In the genomic region with DNA sequence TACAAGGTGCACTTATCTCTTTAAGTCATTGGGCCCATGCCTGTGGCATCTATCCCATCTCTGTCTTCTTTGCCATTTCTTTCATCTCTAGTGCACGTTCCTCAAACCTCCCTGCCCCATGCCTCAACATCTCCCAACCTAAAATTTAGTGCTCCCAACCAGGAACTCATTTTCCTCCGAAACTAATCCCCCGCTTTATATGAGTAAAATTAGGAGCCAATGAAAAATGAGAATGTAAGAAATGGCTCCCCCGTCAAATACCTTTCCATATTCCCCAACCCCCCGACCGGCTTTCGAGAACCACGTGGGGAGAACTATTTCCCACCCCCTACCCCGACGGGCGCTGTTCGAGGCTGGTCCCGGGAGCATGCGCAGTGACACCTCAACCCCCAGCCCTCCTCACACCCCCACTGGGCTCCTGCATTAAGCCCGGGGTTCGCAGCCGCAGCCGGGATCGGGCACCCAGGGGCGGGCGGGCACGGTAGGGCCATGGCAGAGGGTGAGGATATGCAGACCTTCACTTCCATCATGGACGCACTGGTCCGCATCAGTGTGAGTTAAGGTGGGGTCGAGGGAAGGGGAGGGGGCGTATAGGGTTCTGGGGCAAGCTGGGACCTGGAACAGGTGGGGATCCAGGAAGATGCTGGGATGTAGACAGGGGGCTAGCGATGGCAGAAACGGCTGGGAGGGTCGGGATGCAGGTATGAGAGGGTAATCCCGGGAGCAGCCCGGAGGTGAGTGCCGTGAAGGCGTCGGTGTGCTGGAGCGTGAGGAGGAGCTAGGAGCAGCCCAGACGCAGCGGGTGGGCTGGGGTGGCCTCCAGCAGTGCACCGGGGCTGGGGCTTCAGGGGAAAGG, we compare ENCODE assay signal across 8 cellular contexts. TPM values are rescaled to one million over a fixed set of nuclear protein-coding genes. Genes with fewer than 3 reads are reported as not detected.
DNase-seq lines count a peak whose midpoint lies in the region; ATAC-seq, FAIRE-seq and TF ChIP-seq lines count a peak whose summit lies in the region.

A gene with protein sequence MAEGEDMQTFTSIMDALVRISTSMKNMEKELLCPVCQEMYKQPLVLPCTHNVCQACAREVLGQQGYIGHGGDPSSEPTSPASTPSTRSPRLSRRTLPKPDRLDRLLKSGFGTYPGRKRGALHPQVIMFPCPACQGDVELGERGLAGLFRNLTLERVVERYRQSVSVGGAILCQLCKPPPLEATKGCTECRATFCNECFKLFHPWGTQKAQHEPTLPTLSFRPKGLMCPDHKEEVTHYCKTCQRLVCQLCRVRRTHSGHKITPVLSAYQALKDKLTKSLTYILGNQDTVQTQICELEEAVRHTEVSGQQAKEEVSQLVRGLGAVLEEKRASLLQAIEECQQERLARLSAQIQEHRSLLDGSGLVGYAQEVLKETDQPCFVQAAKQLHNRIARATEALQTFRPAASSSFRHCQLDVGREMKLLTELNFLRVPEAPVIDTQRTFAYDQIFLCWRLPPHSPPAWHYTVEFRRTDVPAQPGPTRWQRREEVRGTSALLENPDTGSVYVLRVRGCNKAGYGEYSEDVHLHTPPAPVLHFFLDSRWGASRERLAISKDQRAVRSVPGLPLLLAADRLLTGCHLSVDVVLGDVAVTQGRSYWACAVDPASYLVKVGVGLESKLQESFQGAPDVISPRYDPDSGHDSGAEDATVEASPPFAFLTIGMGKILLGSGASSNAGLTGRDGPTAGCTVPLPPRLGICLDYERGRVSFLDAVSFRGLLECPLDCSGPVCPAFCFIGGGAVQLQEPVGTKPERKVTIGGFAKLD (plus strand): TSS at position 372 of the 856 bp plus-strand sequence. CDS start 118 bp downstream, at position 490.

- no peak for TF ChIP-seq EP300 in A549 (IDR thresholded peaks at IDR 0.05)

- no peaks in the 10 kb centered on the region for H3K36me3 ChIP-seq in mucosa of descending colon (ENCODE audit: low read depth)

- no peak for TF ChIP-seq RAD21 in A549 (conservative IDR thresholded peaks at IDR 0.05 in 1 of 2, IDR thresholded peaks at IDR 0.05 in 1 of 2)

- H3K27ac ChIP-seq in A549, result peak within 1 kb of the TSS; percentile 93 to 99

- CTCF ChIA-PET in A549 (lab: Yijun Ruan, JAX), result interaction anchor here (0.7 to 15.2 kb wide), 32 partner anchors 8 to 213 kb away, joined by 3 to 384 read pairs (median 6); a partner anchor contains a TSS

- H3K9me3 Mint-ChIP-seq in endothelial cell (ENCODE audit: unreplicated experiment), result no peaks in the 10 kb centered on the region

- 21% methylated on average over 23 of the region's 38 CpGs for WGBS in A549 (ENCODE audit: missing lambda C conversion rate)

- H3K27ac Mint-ChIP-seq in endothelial cell (ENCODE audit: unreplicated experiment), result peak within 1 kb of the TSS; percentile 90

- intact Hi-C loops in mucosa of descending colon (cut with DNase I, micrococcal nuclease), result loop anchor here in 1 of 2 donors (10.0 kb wide), 1 partner anchor 51 kb away; no protein-coding TSS in a partner anchor

- peak; percentile 27; the same call in 2 of the 3 replicates for TF ChIP-seq CTCF in A549 (IDR thresholded peaks at IDR 0.05)
- peak; percentile 28 for TF ChIP-seq CTCF in endothelial cell (IDR thresholded peaks at IDR 0.05; ENCODE audit: unreplicated experiment)
- TF ChIP-seq CTCF in mucosa of descending colon (IDR thresholded peaks at IDR 0.05), result peak; percentile 5

- no peaks in the 10 kb centered on the region for H3K9me3 ChIP-seq in A549
- H3K9me3 ChIP-seq in mucosa of descending colon, result no peaks in the 10 kb centered on the region

- FAIRE-seq in A549 (lab: Jason Lieb, UNC), result no peak

- peak; percentile 65 to 80 for DNase-seq in A549 (ENCODE audit: low read depth in 1 of 2, low spot score in 1 of 2)
- peak; percentile 89 to 92 for DNase-seq in NCI-H446 (lab: John Stamatoyannopoulos, UW)
- peak; percentile 48 for DNase-seq in activated T-cell treated with anti-CD3 and anti-CD28 coated beads for 1 hour (ENCODE audit: low read depth)
- DNase-seq in endothelial cell (ENCODE audit: low spot score), result no peak
- peak in 2 of 3 donors; percentile 61 to 76 for DNase-seq in mucosa of descending colon
- DNase-seq in stimulated activated naive CD4-positive, alpha-beta T cell treated with Interleukin-2 at 50 U/mL for 16 hours (lab: John Stamatoyannopoulos, UW), result peak; percentile 73

- peaks cover 30% of the 10 kb centered on the region for H3K4me1 Mint-ChIP-seq in endothelial cell (ENCODE audit: unreplicated experiment)

- ATAC-seq in A549 (peak; percentile 22 to 43), GM21619 (IDR thresholded peaks at IDR 0.05; ENCODE audit: unreplicated experiment) (peak; percentile 9), mucosa of descending colon (no peak), GM18907 (IDR thresholded peaks at IDR 0.05; ENCODE audit: unreplicated experiment) (no peak)

- peaks cover 36% of the 10 kb centered on the region for H3K36me3 Mint-ChIP-seq in endothelial cell (ENCODE audit: low read depth, unreplicated experiment)

- H3K4me3 Mint-ChIP-seq in endothelial cell (ENCODE audit: unreplicated experiment), result peak within 1 kb of the TSS; percentile 97

- peaks cover 8% of the 10 kb centered on the region for H3K27me3 Mint-ChIP-seq in endothelial cell (ENCODE audit: unreplicated experiment)

- H3K4me3 ChIP-seq in A549 (peak within 1 kb of the TSS; percentile 80), mucosa of descending colon (peak within 1 kb of the TSS; percentile 61)

- peak within 1 kb of the TSS; percentile 95 for H3K4me2 ChIP-seq in A549

- peak; percentile 21; the same call in 1 of the 2 replicates for TF ChIP-seq POLR2A in A549 (IDR thresholded peaks at IDR 0.05; ENCODE audit: low read length)

- POLR2A ChIA-PET in A549 (lab: Yijun Ruan, JAX), result interaction anchor here (0.8 to 4.4 kb wide), 8 partner anchors 20 to 110 kb away, joined by 3 to 54 read pairs (median 4); a partner anchor contains a TSS

- H3K4me1 ChIP-seq in A549, result peaks cover 21% of the 10 kb centered on the region
- peaks cover 24% of the 10 kb centered on the region for H3K4me1 ChIP-seq in mucosa of descending colon (ENCODE audit: low read depth)

TF ChIP-seq in A549, 52 proteins besides CTCF, POLR2A, EP300 and RAD21 (continues in another document):
- TF ChIP-seq JUN (IDR thresholded peaks at IDR 0.05) (0 out of 5 replicates have a peak, but pooled peaks of 1 of the 2 experiments have one; percentile 17), HOXB13 (CRISPR knock-in tag; IDR thresholded peaks at IDR 0.05; ENCODE audit: low read depth) (peak; percentile 50; the same call in 1 of the 2 replicates), CBX2 (IDR thresholded peaks at IDR 0.05; ENCODE audit: borderline replicate concordance, low read depth) (no peak), HEYL (CRISPR knock-in tag; IDR thresholded peaks at IDR 0.05) (no peak), FOXS1 (CRISPR knock-in tag; IDR thresholded peaks at IDR 0.05) (0 out of 2 replicates have a peak, but pooled peaks have one; percentile 7)
- TF ChIP-seq, protein P1, sequence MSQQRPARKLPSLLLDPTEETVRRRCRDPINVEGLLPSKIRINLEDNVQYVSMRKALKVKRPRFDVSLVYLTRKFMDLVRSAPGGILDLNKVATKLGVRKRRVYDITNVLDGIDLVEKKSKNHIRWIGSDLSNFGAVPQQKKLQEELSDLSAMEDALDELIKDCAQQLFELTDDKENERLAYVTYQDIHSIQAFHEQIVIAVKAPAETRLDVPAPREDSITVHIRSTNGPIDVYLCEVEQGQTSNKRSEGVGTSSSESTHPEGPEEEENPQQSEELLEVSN (IDR thresholded peaks at IDR 0.05; ENCODE audit: borderline replicate concordance, low read depth), result peak; percentile 94
- TF ChIP-seq, protein P2, sequence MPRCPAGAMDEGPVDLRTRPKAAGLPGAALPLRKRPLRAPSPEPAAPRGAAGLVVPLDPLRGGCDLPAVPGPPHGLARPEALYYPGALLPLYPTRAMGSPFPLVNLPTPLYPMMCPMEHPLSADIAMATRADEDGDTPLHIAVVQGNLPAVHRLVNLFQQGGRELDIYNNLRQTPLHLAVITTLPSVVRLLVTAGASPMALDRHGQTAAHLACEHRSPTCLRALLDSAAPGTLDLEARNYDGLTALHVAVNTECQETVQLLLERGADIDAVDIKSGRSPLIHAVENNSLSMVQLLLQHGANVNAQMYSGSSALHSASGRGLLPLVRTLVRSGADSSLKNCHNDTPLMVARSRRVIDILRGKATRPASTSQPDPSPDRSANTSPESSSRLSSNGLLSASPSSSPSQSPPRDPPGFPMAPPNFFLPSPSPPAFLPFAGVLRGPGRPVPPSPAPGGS (IDR thresholded peaks at IDR 0.05), result no peak
- TF ChIP-seq, protein P3, sequence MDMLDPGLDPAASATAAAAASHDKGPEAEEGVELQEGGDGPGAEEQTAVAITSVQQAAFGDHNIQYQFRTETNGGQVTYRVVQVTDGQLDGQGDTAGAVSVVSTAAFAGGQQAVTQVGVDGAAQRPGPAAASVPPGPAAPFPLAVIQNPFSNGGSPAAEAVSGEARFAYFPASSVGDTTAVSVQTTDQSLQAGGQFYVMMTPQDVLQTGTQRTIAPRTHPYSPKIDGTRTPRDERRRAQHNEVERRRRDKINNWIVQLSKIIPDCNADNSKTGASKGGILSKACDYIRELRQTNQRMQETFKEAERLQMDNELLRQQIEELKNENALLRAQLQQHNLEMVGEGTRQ (IDR thresholded peaks at IDR 0.05), result peak; percentile 37; the same call in 1 of the 2 replicates
- TF ChIP-seq, protein P4, sequence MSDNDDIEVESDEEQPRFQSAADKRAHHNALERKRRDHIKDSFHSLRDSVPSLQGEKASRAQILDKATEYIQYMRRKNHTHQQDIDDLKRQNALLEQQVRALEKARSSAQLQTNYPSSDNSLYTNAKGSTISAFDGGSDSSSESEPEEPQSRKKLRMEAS (IDR thresholded peaks at IDR 0.05), result peak; percentile 88
- TF ChIP-seq, protein P5, sequence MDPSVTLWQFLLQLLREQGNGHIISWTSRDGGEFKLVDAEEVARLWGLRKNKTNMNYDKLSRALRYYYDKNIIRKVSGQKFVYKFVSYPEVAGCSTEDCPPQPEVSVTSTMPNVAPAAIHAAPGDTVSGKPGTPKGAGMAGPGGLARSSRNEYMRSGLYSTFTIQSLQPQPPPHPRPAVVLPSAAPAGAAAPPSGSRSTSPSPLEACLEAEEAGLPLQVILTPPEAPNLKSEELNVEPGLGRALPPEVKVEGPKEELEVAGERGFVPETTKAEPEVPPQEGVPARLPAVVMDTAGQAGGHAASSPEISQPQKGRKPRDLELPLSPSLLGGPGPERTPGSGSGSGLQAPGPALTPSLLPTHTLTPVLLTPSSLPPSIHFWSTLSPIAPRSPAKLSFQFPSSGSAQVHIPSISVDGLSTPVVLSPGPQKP (IDR thresholded peaks at IDR 0.05; ENCODE audit: low read depth, low read length), result no peak

RNA-seq across cellular contexts. Expression of the gene that starts here (rescaled TPM):
- 1.1 and 1.5 TPM in 2 replicates for polyA plus RNA-seq in A549 (2011; rRNA removed)
- polyA plus RNA-seq in A549 (2012; cell fraction: cytosol; rRNA removed), result 1.9 and 2.3 TPM in 2 replicates
- 7.7 and 11.0 TPM in 2 replicates for polyA plus RNA-seq in A549 (2012; cell fraction: nucleus; rRNA removed)
- polyA plus RNA-seq in A549 (2017; fragmentation: RNase III; extraction: RNeasy Plus Mini Kit Qiagen cat#74134 plus additional on column Dnase treatment), result 1.7 to 2.8 TPM (median 2.7 TPM) in 3 replicates
- 1.3 and 1.9 TPM in 2 replicates for polyA minus RNA-seq in A549 (2011; rRNA and poly(A)+ RNA removed)
- 8.5 TPM for total RNA-seq in endothelial cell (ENCODE audit: unreplicated experiment)
- under 1 TPM; 0.26 to 0.76 (median 0.39) TPM for total RNA-seq in mucosa of descending colon

Comparison
In these comparisons a context has a peak if more than half of its experiments do, and no peak if none do; other contexts are left out.
1. Peak in DNase-seq and H3K4me3 ChIP-seq in mucosa of descending colon; RNA of the gene not detected or under 1 TPM.
2. ATAC-seq: peak in A549 (2 of 2) and GM21619 (single experiment); none in mucosa of descending colon (single experiment) and GM18907 (single experiment).
3. Peak in every context shown above with its lines, with median percentiles within 50 percentile points of each other: CTCF ChIP-seq.